Comparison of ENCODE assay signal across 18 cellular contexts in the genomic region with DNA sequence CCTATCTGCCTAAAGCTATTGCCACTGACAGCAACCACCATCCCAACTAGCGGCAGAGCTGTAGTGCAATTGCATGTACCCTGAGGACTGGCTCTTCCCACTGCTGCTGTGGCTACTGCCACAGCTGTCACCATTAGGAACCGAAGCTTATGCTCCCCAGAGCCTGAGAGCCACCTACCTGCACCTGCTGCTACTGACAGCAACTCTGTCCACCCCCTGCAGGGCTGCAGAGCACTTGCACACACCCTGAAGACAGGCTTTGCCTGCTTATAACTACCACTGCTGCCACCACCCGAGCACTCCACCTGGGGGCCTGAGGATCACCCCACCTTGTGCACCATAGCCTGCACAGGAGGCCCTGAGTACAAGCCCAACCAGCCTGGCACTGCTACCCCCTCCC.
DNase-seq lines count a peak whose midpoint lies in the region; ATAC-seq lines count a peak whose summit lies in the region.
"Had no signal": no experiment of that assay in that cellular context is flagged by ENCODE, and none has a peak within 500 bp of the region (broad histone marks: within the 10 kb centered on the region; RNA-seq: fewer than 3 reads in every experiment).

No MANE protein-coding gene starts in this region.

- H3K14ac ChIP-seq in neuronal stem cell (ENCODE audit: low read length): peak overlapping the region; percentile 87

- H4K91ac ChIP-seq in neuronal stem cell (ENCODE audit: low read depth, low read length, poor library complexity): no peak overlapping the region

- no peak overlapping the region for H2BK5ac ChIP-seq in neuronal stem cell (ENCODE audit: low read length)

- peak overlapping the region; percentile 19 for H2AK5ac ChIP-seq in neuronal stem cell (ENCODE audit: low read depth, low read length)

- H3K4me3 ChIP-seq in Jurkat, Clone E6-1 (ENCODE audit: low read length): no peak overlapping the region
- H3K4me3 ChIP-seq in neuronal stem cell (ENCODE audit: low read length in 2 of 2): no peak overlapping the region
- H3K4me3 ChIP-seq: GM23248 had no signal

- H3K18ac ChIP-seq in neuronal stem cell (ENCODE audit: low read length): peak overlapping the region; percentile 82

- peaks cover 0 to 20% of the 10 kb centered on the region in 2 donors for H3K9me3 ChIP-seq in neuronal stem cell (replicated peaks in 1 of 2; ENCODE audit: control insufficient read depth in 2 of 2, insufficient read depth in 1 of 2, low read depth in 1 of 2, low read length in 2 of 2)

- H3K36me3 ChIP-seq in neuronal stem cell (replicated peaks in 1 of 2; ENCODE audit: control insufficient read depth in 2 of 2, insufficient read depth in 2 of 2, low read length in 2 of 2): peaks cover 0 to 2% of the 10 kb centered on the region in 2 donors

- H4K8ac ChIP-seq in neuronal stem cell (ENCODE audit: low read depth, low read length): no peak overlapping the region

- peak overlapping the region; percentile 18 for H2BK12ac ChIP-seq in neuronal stem cell (ENCODE audit: low read length)

- H3K23ac ChIP-seq in neuronal stem cell (ENCODE audit: low read depth, low read length, poor library complexity): peak overlapping the region; percentile 92

- H2BK15ac ChIP-seq in neuronal stem cell (ENCODE audit: low read length): peak overlapping the region; percentile 45

- no peaks in the 10 kb centered on the region for H3K27me3 ChIP-seq in neuronal stem cell (ENCODE audit: control insufficient read depth in 3 of 3, insufficient read depth in 3 of 3, low read depth in 1 of 3, low read length in 3 of 3)

- DNase-seq in NCI-H1417 (lab: John Stamatoyannopoulos, UW): peak in 2 of 3 experiments; percentile 16 to 22
- no peak for DNase-seq in NCI-H1417 treated with DMSO at 0.1 percent for 48 hours (lab: John Stamatoyannopoulos, UW)
- peak; percentile 18 for DNase-seq in Jurkat, Clone E6-1 (ENCODE audit: low read depth, low spot score)
- DNase-seq in caudate nucleus (lab: John Stamatoyannopoulos, UW): no peak
- DNase-seq in neuronal stem cell (ENCODE audit: low spot score): no peak
- DNase-seq in NCI-H774 (lab: John Stamatoyannopoulos, UW): no peak
- no peak for DNase-seq in posterior cingulate gyrus
- DNase-seq: activated CD4-positive, alpha-beta T cell treated with anti-CD3 and anti-CD28 coated beads, Interleukin-2, amount 10 ng/mL, durations not matched to agents 7 days and 5 days; activated naive CD4-positive, alpha-beta T cell treated with Interleukin-2 at 50 U/mL for 16 hours; anterior cingulate cortex; cerebellar nuclear complex; effector CD8-positive, alpha-beta T cell; GM23248; MM.1S; NCI-H2029 treated with DMSO at 0.1 percent for 48 hours; NK-92 treated with Interleukin-12 subunit alpha and Interleukin-12 subunit beta, amount 100 ng/mL, for 24 hours had no signal

- H2BK120ac ChIP-seq in neuronal stem cell (ENCODE audit: low read depth, low read length): no peak overlapping the region

- H3K9ac ChIP-seq in neuronal stem cell (ENCODE audit: low read depth, low read length, poor library complexity): no peak overlapping the region
- H3K9ac ChIP-seq: GM23248 had no signal

- no peak overlapping the region for H3K4me2 ChIP-seq in neuronal stem cell (ENCODE audit: insufficient read depth, low read length, poor library complexity, severe bottlenecking)

- H3K27ac ChIP-seq in caudate nucleus (ENCODE audit: low read depth, low read length) (peak overlapping the region; percentile 48), neuronal stem cell (replicated peaks; ENCODE audit: low read length) (no peak overlapping the region)
- H3K27ac ChIP-seq: 22Rv1, GM23248 had no signal

- no CpG with 5 or more reads among the region's 3 CpGs for WGBS in neuronal stem cell (ENCODE audit: extremely low coverage in 2 of 2, insufficient read length in 2 of 2, insufficient replicate concordance in 1 of 2), 2 donors

- no peak for ATAC-seq in HG02981 (IDR thresholded peaks at IDR 0.05; ENCODE audit: unreplicated experiment)

- peaks cover 0 to 5% of the 10 kb centered on the region in 2 donors for H3K4me1 ChIP-seq in neuronal stem cell (ENCODE audit: control insufficient read depth in 2 of 2, insufficient read depth in 1 of 2, low read depth in 1 of 2, low read length in 2 of 2)

- H2AFZ ChIP-seq in neuronal stem cell (ENCODE audit: low read length): no peak overlapping the region
- H2AFZ ChIP-seq: GM23248 had no signal

- no peak overlapping the region for H3K4ac ChIP-seq in neuronal stem cell (ENCODE audit: low read length)

- intact Hi-C loops in posterior cingulate gyrus (cut with DNase I): no loop called here

- H3K79me1 ChIP-seq in neuronal stem cell (ENCODE audit: low read depth, low read length): no peaks in the 10 kb centered on the region

Comparison
In these comparisons a context has a peak if more than half of its experiments do, and no peak if none do; other contexts are left out.
1. DNase-seq: peak in NCI-H1417 (2 of 3) and Jurkat, Clone E6-1 (single experiment); none in NCI-H1417 treated with DMSO at 0.1 percent for 48 hours (single experiment), caudate nucleus (0 of 61), neuronal stem cell (single experiment), NCI-H774 (single experiment) and posterior cingulate gyrus (0 of 10).